In genomic region chr2:216217904-216218260, GRCh38 we compare ENCODE assay signal across 10 cellular contexts.
DNase-seq lines count a peak whose midpoint lies in the region; ATAC-seq, FAIRE-seq and TF ChIP-seq lines count a peak whose summit lies in the region.
"Had no signal": no experiment of that assay in that cellular context is flagged by ENCODE, and none has a peak within 500 bp of the region (broad histone marks: within the 10 kb centered on the region; RNA-seq: fewer than 3 reads in every experiment).

No MANE protein-coding gene starts in this region.

- peak overlapping the region; percentile 76 for H2BK120ac ChIP-seq in IMR-90 (ENCODE audit: low read depth, low read length)

- ATAC-seq in GM21447 (IDR thresholded peaks at IDR 0.05; ENCODE audit: unreplicated experiment) = peak; percentile 44
- ATAC-seq in IMR-90 (ENCODE audit: low read depth) = no peak
- ATAC-seq: effector memory CD8-positive, alpha-beta T cell had no signal

- H3K9me1 ChIP-seq in IMR-90 (ENCODE audit: insufficient read depth, low read length) = peaks cover 36% of the 10 kb centered on the region
- H3K9me1 ChIP-seq in keratinocyte (ENCODE audit: control insufficient read depth, extremely low read depth, insufficient read depth, low read length) = no peaks in the 10 kb centered on the region

- CTCF ChIA-PET in IMR-90 (lab: Yijun Ruan, JAX) = interaction anchor here (2.1 kb wide), 1 partner anchor 187 kb away, joined by 7 read pairs; no protein-coding TSS in a partner anchor

- H4K5ac ChIP-seq in IMR-90 (ENCODE audit: low read depth, low read length) = peak overlapping the region; percentile 42; the same call in 1 of the 2 replicates

- in situ Hi-C loops in IMR-90 (cut with MboI; ENCODE audit: low sequenced_read_pairs) = loop anchor here (25.0 kb wide), 1 partner anchor 194 kb away; the partner anchor contains the start of gene SMARCAL1

- dilution Hi-C loops in IMR-90 (cut with HindIII; ENCODE audit: low sequenced_read_pairs, unreplicated experiment) = no loop called here
- dilution Hi-C loops in keratinocyte (cut with MboI; ENCODE audit: extremely low pct_ligation_motif_present, low sequenced_read_pairs) = no loop called here

- peak overlapping the region; percentile 90 for H2BK5ac ChIP-seq in IMR-90 (ENCODE audit: low read depth, low read length, poor library complexity, severe bottlenecking)

- BruUV-seq in IMR-90 (replicated peaks; lab: Mats Ljungman, UMichigan) = no TSS peak

- FAIRE-seq in keratinocyte (lab: Jason Lieb, UNC) = no peak

- no peak for TF ChIP-seq RAD21 in IMR-90 (IDR thresholded peaks at IDR 0.05; ENCODE audit: low read length)

- H2BK15ac ChIP-seq in IMR-90 (ENCODE audit: low read depth, low read length) = peak overlapping the region; percentile 46; the same call in 2 of the 3 replicates

- peak overlapping the region; percentile 29 for H2AK9ac ChIP-seq in IMR-90 (replicated peaks; ENCODE audit: low read depth, low read length, poor library complexity)

- H3K27ac ChIP-seq in IMR-90 (ENCODE audit: insufficient read depth, low read length) (peak overlapping the region; percentile 72), keratinocyte (ENCODE audit: control insufficient read depth, insufficient read depth, low read length) (peak overlapping the region; percentile 33), WERI-Rb-1 (no peak overlapping the region)

- H4K20me1 ChIP-seq in IMR-90 (ENCODE audit: insufficient read depth, low read length) (peaks cover 5% of the 10 kb centered on the region; the same call in 1 of the 2 replicates), keratinocyte (ENCODE audit: control insufficient read depth, extremely low read depth, insufficient read depth, low read length) (no peaks in the 10 kb centered on the region)

- no peaks in the 10 kb centered on the region for H3K9me3 ChIP-seq in IMR-90 (ENCODE audit: control insufficient read depth, insufficient read depth, low read length)
- no peaks in the 10 kb centered on the region for H3K9me3 ChIP-seq in keratinocyte (ENCODE audit: control insufficient read depth, low read depth, low read length)
- no peaks in the 10 kb centered on the region for H3K9me3 ChIP-seq in WERI-Rb-1 (ENCODE audit: severe bottlenecking)

- peak overlapping the region; percentile 80 for H3K4ac ChIP-seq in IMR-90 (ENCODE audit: low read depth, low read length)

- H3K27me3 ChIP-seq in IMR-90 (ENCODE audit: control insufficient read depth, insufficient read depth, low read length) (no peaks in the 10 kb centered on the region), keratinocyte (ENCODE audit: control insufficient read depth, extremely low read depth, insufficient read depth, low read length) (no peaks in the 10 kb centered on the region), WERI-Rb-1 (ENCODE audit: insufficient read depth, low read depth, severe bottlenecking) (no peaks in the 10 kb centered on the region)

- H3K4me1 ChIP-seq in IMR-90 (ENCODE audit: control insufficient read depth, insufficient read depth, low read length) = peaks cover 25% of the 10 kb centered on the region
- H3K4me1 ChIP-seq in keratinocyte (ENCODE audit: control insufficient read depth, extremely low read depth, insufficient read depth, low read length) = peaks cover 42% of the 10 kb centered on the region

- 80% methylated on average over 1 of the region's 2 CpGs; no CpG with 5 or more reads in 1 of the 2 experiments for WGBS in IMR-90 (ENCODE audit: extremely low coverage in 2 of 2, insufficient read length in 1 of 2), 2 experiments

- H3K79me1 ChIP-seq in IMR-90 (ENCODE audit: low read depth in 1 of 2, low read length in 2 of 2) = peaks cover 0 to 23% of the 10 kb centered on the region in 2 experiments; a peak in 2 of 4 replicates

- no peak overlapping the region for H3K4me3 ChIP-seq in IMR-90 (ENCODE audit: insufficient read depth, low read depth, low read length)
- peak overlapping the region in 1 of 3 experiments; percentile 15 for H3K4me3 ChIP-seq in keratinocyte (ENCODE audit: control insufficient read depth in 2 of 3, extremely low read depth in 1 of 3, insufficient read depth in 2 of 3, low read depth in 1 of 3, low read length in 3 of 3)
- no peak overlapping the region for H3K4me3 ChIP-seq in WERI-Rb-1 (ENCODE audit: low read depth, low read length)

- H3K36me3 ChIP-seq in IMR-90 (ENCODE audit: control insufficient read depth, insufficient read depth, low read length) = no peaks in the 10 kb centered on the region
- no peaks in the 10 kb centered on the region for H3K36me3 ChIP-seq in keratinocyte (ENCODE audit: control insufficient read depth in 2 of 2, extremely low read depth in 1 of 2, insufficient read depth in 2 of 2, low read length in 2 of 2)
- H3K36me3 ChIP-seq in WERI-Rb-1 = peaks cover 6% of the 10 kb centered on the region

- peak overlapping the region; percentile 73; the same call in 1 of the 2 replicates for H2AK5ac ChIP-seq in IMR-90 (ENCODE audit: low read depth, low read length)

- peak overlapping the region; percentile 28 to 51; a peak in 2 of 4 replicates for H4K8ac ChIP-seq in IMR-90 (ENCODE audit: low read depth in 2 of 2, low read length in 2 of 2)

- H2BK20ac ChIP-seq in IMR-90 (ENCODE audit: low read depth, low read length) = peak overlapping the region; percentile 68; the same call in 1 of the 2 replicates

- H3K79me2 ChIP-seq in keratinocyte (ENCODE audit: control insufficient read depth, insufficient read depth, low read length) = no peaks in the 10 kb centered on the region

- intact Hi-C loops in IMR-90 (cut with micrococcal nuclease) = loop anchor here (1.0 to 2.0 kb wide), 2 partner anchors 153 to 281 kb away; partner anchors contain the start of gene RPL37A

- TF ChIP-seq CTCF in GM10266 (IDR thresholded peaks at IDR 0.05; ENCODE audit: control insufficient read depth, insufficient read depth, low read depth, missing control alignments) (no peak), IMR-90 (conservative IDR thresholded peaks at IDR 0.05; ENCODE audit: low read depth, low read length) (no peak), keratinocyte (optimal IDR thresholded peaks at IDR 0.05 in 1 of 3, IDR thresholded peaks at IDR 0.05 in 1 of 3, conservative IDR thresholded peaks at IDR 0.05 in 1 of 3; ENCODE audit: extremely low read depth in 1 of 3, insufficient read depth in 2 of 3, low read length in 3 of 3) (no peak), WERI-Rb-1 (IDR thresholded peaks at IDR 0.05; ENCODE audit: low read depth, low read length) (no peak)

- H3K23ac ChIP-seq in IMR-90 (ENCODE audit: low read depth, low read length) = peak overlapping the region; percentile 79

- POLR2A ChIA-PET in IMR-90 (lab: Charles Lee; ENCODE audit: unreplicated experiment) = interaction anchor here (0.6 kb wide), 1 partner anchor 20 kb away, joined by 7 read pairs; no protein-coding TSS in a partner anchor

- DNase-seq in GM10266 (ENCODE audit: extremely low spot score) (peak; percentile 12), IMR-90 (no peak), keratinocyte (ENCODE audit: low read depth, low spot score) (no peak), HPDE6-E6E7 (ENCODE audit: extremely low spot score) (no peak), WERI-Rb-1 (no peak), COLO668 (lab: John Stamatoyannopoulos, UW; ENCODE audit: unreplicated experiment) (no peak), NCI-H1417 (lab: John Stamatoyannopoulos, UW) (no peak)
- DNase-seq: effector memory CD8-positive, alpha-beta T cell; NCI-H1048 had no signal

- H2AFZ ChIP-seq in IMR-90 (replicated peaks; ENCODE audit: low read length, poor library complexity) (peak overlapping the region; percentile 69), keratinocyte (ENCODE audit: control insufficient read depth, low read length) (no peak overlapping the region)

- H3K14ac ChIP-seq in IMR-90 (replicated peaks; ENCODE audit: low read depth, low read length) = peak overlapping the region; percentile 61

- H3K9ac ChIP-seq in IMR-90 (ENCODE audit: low read depth, low read length) (peak overlapping the region; percentile 28; the same call in 1 of the 2 replicates), keratinocyte (ENCODE audit: control insufficient read depth, extremely low read depth, insufficient read depth, low read length) (no peak overlapping the region)

- no peak for TF ChIP-seq POLR2A in IMR-90 (IDR thresholded peaks at IDR 0.05; ENCODE audit: low read depth, low read length)

- H3K56ac ChIP-seq in IMR-90 (ENCODE audit: extremely low read depth, insufficient read depth, low read length) = no peak overlapping the region

- H3K4me2 ChIP-seq in IMR-90 (ENCODE audit: low read depth, low read length) (peak overlapping the region; percentile 51; the same call in 1 of the 2 replicates), keratinocyte (ENCODE audit: control insufficient read depth, extremely low read depth, insufficient read depth, low read depth, low read length) (peak overlapping the region; percentile 59)

- H3K18ac ChIP-seq in IMR-90 (ENCODE audit: low read depth, low read length) = peak overlapping the region; percentile 42; the same call in 1 of the 2 replicates

- peak overlapping the region; percentile 71; the same call in 1 of the 2 replicates for H4K91ac ChIP-seq in IMR-90 (ENCODE audit: insufficient read depth, low read depth, low read length)

TF ChIP-seq in IMR-90, 13 proteins besides CTCF, POLR2A, EP300 and RAD21:
- no peak for TF ChIP-seq SMC3 (IDR thresholded peaks at IDR 0.05; ENCODE audit: low read depth, low read length)
- TF ChIP-seq CHD1 (IDR thresholded peaks at IDR 0.05; ENCODE audit: low read depth, low read length) = no peak
- TF ChIP-seq FOS (IDR thresholded peaks at IDR 0.05; ENCODE audit: low read depth, low read length) = no peak
- TF ChIP-seq CEBPB (IDR thresholded peaks at IDR 0.05; ENCODE audit: low read depth, low read length) = no peak
- TF ChIP-seq NFE2L2 (IDR thresholded peaks at IDR 0.05; ENCODE audit: low read depth, low read length) = no peak
